ENCODE assay signal across 1 cellular context in the genomic region with DNA sequence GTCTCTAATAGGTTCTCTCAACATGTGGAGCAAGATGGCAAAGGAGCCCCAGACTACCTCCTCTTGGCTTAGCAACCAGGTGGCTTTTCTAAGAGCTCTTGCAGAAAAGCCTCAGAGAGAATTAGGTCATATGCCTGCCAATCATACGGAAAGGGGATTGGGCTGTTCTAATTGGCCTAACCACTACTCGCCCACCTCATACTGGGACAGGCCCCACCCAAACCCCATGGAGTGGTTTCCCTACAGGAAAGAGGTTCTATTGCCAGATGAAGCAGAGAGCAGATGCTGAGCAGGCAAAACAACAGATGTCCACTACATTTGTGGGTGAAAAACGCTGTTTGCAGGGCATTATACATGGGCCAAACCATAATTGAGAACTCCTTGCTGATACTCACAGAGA.
TF ChIP-seq lines count a peak whose summit lies in the region.

No MANE protein-coding gene starts in this region.

TF ChIP-seq in WTC11, 78 proteins besides CTCF, POLR2A, EP300 and RAD21 (continued from another document):
- TF ChIP-seq, protein P1, sequence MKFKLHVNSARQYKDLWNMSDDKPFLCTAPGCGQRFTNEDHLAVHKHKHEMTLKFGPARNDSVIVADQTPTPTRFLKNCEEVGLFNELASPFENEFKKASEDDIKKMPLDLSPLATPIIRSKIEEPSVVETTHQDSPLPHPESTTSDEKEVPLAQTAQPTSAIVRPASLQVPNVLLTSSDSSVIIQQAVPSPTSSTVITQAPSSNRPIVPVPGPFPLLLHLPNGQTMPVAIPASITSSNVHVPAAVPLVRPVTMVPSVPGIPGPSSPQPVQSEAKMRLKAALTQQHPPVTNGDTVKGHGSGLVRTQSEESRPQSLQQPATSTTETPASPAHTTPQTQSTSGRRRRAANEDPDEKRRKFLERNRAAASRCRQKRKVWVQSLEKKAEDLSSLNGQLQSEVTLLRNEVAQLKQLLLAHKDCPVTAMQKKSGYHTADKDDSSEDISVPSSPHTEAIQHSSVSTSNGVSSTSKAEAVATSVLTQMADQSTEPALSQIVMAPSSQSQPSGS (CRISPR knock-in tag; IDR thresholded peaks at IDR 0.05; ENCODE audit: borderline replicate concordance, low read depth), result no peak
- no peak for TF ChIP-seq ATF3 (CRISPR knock-in tag; conservative IDR thresholded peaks at IDR 0.05)
